In genomic region chr7:6273380-6273837, GRCh38 we compare ENCODE assay signal across 9 cellular contexts. TPM values are rescaled to one million over a fixed set of nuclear protein-coding genes. Genes with fewer than 3 reads are reported as not detected.
DNase-seq lines count a peak whose midpoint lies in the region; ATAC-seq, FAIRE-seq and TF ChIP-seq lines count a peak whose summit lies in the region.
"Had no signal": no experiment of that assay in that cellular context is flagged by ENCODE, and none has a peak within 500 bp of the region (broad histone marks: within the 10 kb centered on the region; RNA-seq: fewer than 3 reads in every experiment).

No MANE protein-coding gene starts in this region.

- H3K4me3 Mint-ChIP-seq in CD4-positive, alpha-beta memory T cell, result peak overlapping the region; percentile 70 to 82 (median 79)

- H3K36me3 ChIP-seq in CD4-positive, alpha-beta memory T cell (ENCODE audit: insufficient read depth, low read length), result no peaks in the 10 kb centered on the region
- H3K36me3 ChIP-seq in KMS-11 (ENCODE audit: insufficient read depth), result no peaks in the 10 kb centered on the region
- H3K36me3 ChIP-seq in HepG2 (replicated peaks in 1 of 2; ENCODE audit: control insufficient read depth in 1 of 2, insufficient read depth in 2 of 2, low read length in 2 of 2), result no peaks in the 10 kb centered on the region
- no peaks in the 10 kb centered on the region for H3K36me3 ChIP-seq in stomach
- H3K36me3 ChIP-seq: heart left ventricle had no signal

- H3K9ac ChIP-seq in KMS-11, result no peak overlapping the region
- H3K9ac ChIP-seq in HepG2 (ENCODE audit: insufficient read depth, low read depth, low read length), result no peak overlapping the region

- no peak for TF ChIP-seq RAD21 in HepG2 (CRISPR knock-in tag; IDR thresholded peaks at IDR 0.05)

- POLR2A ChIA-PET in CD4-positive, alpha-beta memory T cell (lab: Charles Lee; ENCODE audit: partially characterized antibody), result no interaction called here
- POLR2A ChIA-PET in HepG2 (lab: Yijun Ruan, JAX), result no interaction called here

- no peak for TF ChIP-seq CTCF in KMS-11 (conservative IDR thresholded peaks at IDR 0.05; ENCODE audit: low read depth, low read length)
- TF ChIP-seq CTCF in HepG2 (CRISPR knock-in tag; IDR thresholded peaks at IDR 0.05), result no peak
- TF ChIP-seq CTCF in stomach (IDR thresholded peaks at IDR 0.05), result no peak

- TF ChIP-seq EP300 in HepG2 (IDR thresholded peaks at IDR 0.05; ENCODE audit: low read depth in 2 of 2, low read length in 2 of 2) (no peak), HepG2 (CRISPR knock-in tag; IDR thresholded peaks at IDR 0.05; ENCODE audit: borderline replicate concordance) (no peak), stomach (IDR thresholded peaks at IDR 0.05) (no peak)

- H3K4me1 ChIP-seq in CD4-positive, alpha-beta memory T cell (ENCODE audit: insufficient read depth, low read length), result peaks cover 28% of the 10 kb centered on the region
- H3K4me1 ChIP-seq in KMS-11 (ENCODE audit: low read depth, poor library complexity, severe bottlenecking) (peaks cover 4% of the 10 kb centered on the region), HepG2 (ENCODE audit: insufficient read depth, low read length) (peaks cover 31% of the 10 kb centered on the region), stomach (peaks cover 30 to 43% (median 40%) of the 10 kb centered on the region in 4 donors)

- ATAC-seq in HepG2 (peak; percentile 19), GM19455 (IDR thresholded peaks at IDR 0.05; ENCODE audit: unreplicated experiment) (no peak), HG02973 (IDR thresholded peaks at IDR 0.05; ENCODE audit: unreplicated experiment) (no peak), esophagus mucosa (no peak)

- no peak overlapping the region for H3K27ac ChIP-seq in CD4-positive, alpha-beta memory T cell (ENCODE audit: low read depth, low read length)
- H3K27ac ChIP-seq in KMS-11 (no peak overlapping the region), HepG2 (ENCODE audit: extremely low read length, insufficient read depth, low read length) (no peak overlapping the region), stomach (no peak overlapping the region)

- no peaks in the 10 kb centered on the region for H3K9me3 ChIP-seq in CD4-positive, alpha-beta memory T cell (ENCODE audit: control insufficient read depth in 1 of 2, low read length in 2 of 2)
- H3K9me3 ChIP-seq in HepG2 (ENCODE audit: low read length), result no peaks in the 10 kb centered on the region
- no peaks in the 10 kb centered on the region for H3K9me3 ChIP-seq in stomach
- H3K9me3 ChIP-seq: heart left ventricle had no signal

- intact Hi-C loops in CD4-positive, alpha-beta memory T cell (cut with micrococcal nuclease), result loop anchor here (5.0 kb wide), 1 partner anchor 111 kb away; no protein-coding TSS in a partner anchor
- intact Hi-C loops in HepG2 (cut with micrococcal nuclease; ENCODE audit: unreplicated experiment) (loop anchor here (5.0 kb wide), 1 partner anchor 44 kb away; no protein-coding TSS in a partner anchor), stomach (cut with DNase I; ENCODE audit: low total_unique reads) (no loop called here)

- peaks cover 0 to 2% of the 10 kb centered on the region in 2 donors for H3K36me3 Mint-ChIP-seq in CD4-positive, alpha-beta memory T cell

- H3K4me2 ChIP-seq in KMS-11 (peak overlapping the region; percentile 62; the same call in 1 of the 2 replicates), HepG2 (ENCODE audit: low read depth, low read length) (peak overlapping the region; percentile 98)

- H3K27me3 ChIP-seq in CD4-positive, alpha-beta memory T cell (ENCODE audit: insufficient read depth, low read length), result peaks cover 7% of the 10 kb centered on the region
- no peaks in the 10 kb centered on the region for H3K27me3 ChIP-seq in KMS-11 (ENCODE audit: insufficient read depth, low read depth)
- H3K27me3 ChIP-seq in HepG2 (ENCODE audit: control insufficient read depth in 1 of 2, insufficient read depth in 2 of 2, low read length in 2 of 2), result peaks cover 0 to 33% of the 10 kb centered on the region in 2 experiments; a peak in 3 of 5 replicates
- no peaks in the 10 kb centered on the region for H3K27me3 ChIP-seq in stomach
- H3K27me3 ChIP-seq: heart left ventricle had no signal

- H4K20me1 ChIP-seq in KMS-11 (ENCODE audit: insufficient read depth) (no peaks in the 10 kb centered on the region), HepG2 (ENCODE audit: insufficient read depth, low read length) (0 out of 2 replicates have a peak, but pooled peaks cover 6% of the 10 kb centered on the region)

- no peak for FAIRE-seq in HepG2 (lab: Jason Lieb, UNC)

- CTCF ChIA-PET in CD4-positive, alpha-beta memory T cell (lab: Charles Lee; ENCODE audit: partially characterized antibody), result interaction anchor here (1.3 kb wide), 1 partner anchor 13 kb away, joined by 3 read pairs; no protein-coding TSS in a partner anchor
- CTCF ChIA-PET in HepG2 (lab: Yijun Ruan, JAX; ENCODE audit: low intra/inter-chr PET ratio, low total read pairs), result no interaction called here

- no peaks in the 10 kb centered on the region for H3K9me3 Mint-ChIP-seq in CD4-positive, alpha-beta memory T cell

- H3K79me2 ChIP-seq in KMS-11 (ENCODE audit: insufficient read depth, low read depth) (no peaks in the 10 kb centered on the region), HepG2 (ENCODE audit: insufficient read depth, low read length) (no peaks in the 10 kb centered on the region)

- BruUV-seq in HepG2 (replicated peaks; lab: Mats Ljungman, UMichigan), result no TSS peak

- TF ChIP-seq POLR2A in HepG2 (IDR thresholded peaks at IDR 0.05; ENCODE audit: insufficient read depth in 1 of 2, low read depth in 2 of 2, low read length in 2 of 2) (no peak), stomach (IDR thresholded peaks at IDR 0.05) (no peak)

- H2AFZ ChIP-seq in KMS-11 (ENCODE audit: low read depth), result 0 out of 2 replicates have a peak overlapping the region, but pooled peaks have one; percentile 84
- no peak overlapping the region for H2AFZ ChIP-seq in HepG2 (ENCODE audit: low read length)

- peaks cover 15 to 37% (median 25%) of the 10 kb centered on the region in 4 donors for H3K4me1 Mint-ChIP-seq in CD4-positive, alpha-beta memory T cell

- H3K27ac Mint-ChIP-seq in CD4-positive, alpha-beta memory T cell, result peak overlapping the region in 5 of 7 donors; percentile 9 to 64 (median 38)

- peaks cover 6 to 8% of the 10 kb centered on the region in 2 donors for H3K27me3 Mint-ChIP-seq in CD4-positive, alpha-beta memory T cell

- in situ Hi-C loops in HepG2 (cut with HindIII; ENCODE audit: extremely low pct_ligation_motif_present, low pct_unique_long_range_greater_than_20kb), result no loop called here

- H3K4me3 ChIP-seq in CD4-positive, alpha-beta memory T cell (ENCODE audit: low read length in 2 of 2), result no peak overlapping the region
- no peak overlapping the region for H3K4me3 ChIP-seq in KMS-11 (IDR thresholded peaks at IDR 0.05; ENCODE audit: insufficient read depth, low read depth, low read length)
- H3K4me3 ChIP-seq in HepG2 (replicated peaks in 1 of 3; ENCODE audit: insufficient read depth in 1 of 3, low read depth in 2 of 3, low read length in 3 of 3), result peak overlapping the region in 1 of 3 experiments; percentile 95; a peak in 1 of 6 replicates
- H3K4me3 ChIP-seq in stomach, result no peak overlapping the region

- no peak for DNase-seq in CD4-positive, alpha-beta memory T cell
- DNase-seq in SHP77 (lab: John Stamatoyannopoulos, UW) (peak; percentile 84 to 94), HepG2 (ENCODE audit: low spot score) (peak; percentile 38), stomach (no peak)
- DNase-seq: heart left ventricle had no signal

- 28% methylated on average over 4 of the region's 6 CpGs for WGBS in HepG2 (ENCODE audit: low lambda C conversion rate)
- WGBS in stomach, 5 donors, result 67 to 82% (median 77%) methylated on average over 6 of the region's 6 CpGs

TF ChIP-seq in HepG2, 621 proteins besides CTCF, POLR2A, EP300 and RAD21 (continues in another document):
- TF ChIP-seq ZNF746 (CRISPR knock-in tag; IDR thresholded peaks at IDR 0.05), result no peak
- TF ChIP-seq E2F1 (CRISPR knock-in tag; IDR thresholded peaks at IDR 0.05), result no peak

RNA-seq across cellular contexts. Expression of gene CYTH3, which starts 1.0 kb away (rescaled TPM):
- 1 to 10 TPM; 6.6 to 7.8 TPM for total RNA-seq in CD4-positive, alpha-beta memory T cell
- polyA plus RNA-seq in CD4-positive, alpha-beta memory T cell, result 1 to 10 TPM; 4.0 to 9.1 TPM
- total RNA-seq in HepG2 (2016; rRNA removed; fragmentation: Illumina TruSeq; extraction: Trizol) (2.8 and 3.8 TPM in 2 replicates), stomach (10 to 100 TPM; 13.3 to 33.8 (median 19.0) TPM), esophagus mucosa (7.9 TPM)
- total RNA-seq in HepG2 (2016; cell fraction: cytosol; rRNA removed; fragmentation: Illumina TruSeq; extraction: Trizol; ENCODE audit: low read depth), result 1.0 and 1.1 TPM in 2 replicates
- total RNA-seq in HepG2 (2016; cell fraction: insoluble cytoplasmic fraction; rRNA removed; fragmentation: Illumina TruSeq; extraction: Trizol), result 2.4 and 2.8 TPM in 2 replicates
- 1.7 and 2.4 TPM in 2 replicates for total RNA-seq in HepG2 (2016; cell fraction: membrane; rRNA removed; fragmentation: Illumina TruSeq; extraction: Trizol)
- 3.0 and 3.4 TPM in 2 replicates for total RNA-seq in HepG2 (2016; cell fraction: nucleus; rRNA removed; fragmentation: Illumina TruSeq; extraction: Trizol)
- polyA plus RNA-seq in HepG2 (2011; rRNA removed) (3.1 and 4.6 TPM in 2 replicates), stomach (10 to 100 TPM in 2 of 3 donors, 1 to 10 TPM in 1; 5.1 to 17.0 (median 11.1) TPM)
- polyA plus RNA-seq in HepG2 (2011; cell fraction: cytosol; rRNA removed), result 2.6 and 4.2 TPM in 2 replicates
- polyA plus RNA-seq in HepG2 (2011; cell fraction: nucleus; rRNA removed), result 8.7 and 13.2 TPM in 2 replicates
- 1.8 and 2.2 TPM in 2 replicates for polyA plus RNA-seq in HepG2 (2012)
- 0.34 and 0.46 TPM in 2 replicates for polyA plus RNA-seq in HepG2 (2016; cell fraction: cytosol; fragmentation: Illumina TruSeq; extraction: Trizol; ENCODE audit: low read depth)
- 2.3 and 2.5 TPM in 2 replicates for polyA plus RNA-seq in HepG2 (2016; cell fraction: insoluble cytoplasmic fraction; fragmentation: Illumina TruSeq; extraction: Trizol; ENCODE audit: low read depth)
- 1.4 and 1.8 TPM in 2 replicates for polyA plus RNA-seq in HepG2 (2016; cell fraction: membrane; fragmentation: Illumina TruSeq; extraction: Trizol; ENCODE audit: low read depth)
- 5.6 and 6.5 TPM in 2 replicates for polyA plus RNA-seq in HepG2 (2016; cell fraction: nucleus; fragmentation: Illumina TruSeq; extraction: Trizol; ENCODE audit: insufficient read depth, low read depth)
- polyA minus RNA-seq in HepG2 (2011; rRNA and poly(A)+ RNA removed; ENCODE audit: low replicate concordance), result 5.8 and 17.9 TPM in 2 replicates
- polyA minus RNA-seq in HepG2 (2011; cell fraction: cytosol; rRNA and poly(A)+ RNA removed), result 1.9 and 2.3 TPM in 2 replicates
- 2.4 and 3.0 TPM in 2 replicates for polyA minus RNA-seq in HepG2 (2011; cell fraction: nucleus; rRNA and poly(A)+ RNA removed)

Comparison
In these comparisons a context has a peak if more than half of its experiments do, and no peak if none do; other contexts are left out.
1. DNase-seq: peak in SHP77 (2 of 2) and HepG2 (single experiment); none in CD4-positive, alpha-beta memory T cell (0 of 5) and stomach (single experiment).